Comparison of ENCODE assay signal across 1 cellular context in genomic region chr1:206816390-206817287, GRCh38.
A peak's percentile ranks its signal among the peaks of the same experiment; 100 is the strongest.
TF ChIP-seq lines count a peak whose summit lies in the region.

No MANE protein-coding gene starts in this region.

TF ChIP-seq in K562, 482 proteins besides CTCF, POLR2A, EP300 and RAD21 (continued from another document and continues in another):
- no peak for TF ChIP-seq ZBTB49 (CRISPR knock-in tag; IDR thresholded peaks at IDR 0.05; ENCODE audit: borderline replicate concordance)
- TF ChIP-seq RHOXF2B (CRISPR knock-in tag; conservative IDR thresholded peaks at IDR 0.05) = no peak
- TF ChIP-seq, protein P1, sequence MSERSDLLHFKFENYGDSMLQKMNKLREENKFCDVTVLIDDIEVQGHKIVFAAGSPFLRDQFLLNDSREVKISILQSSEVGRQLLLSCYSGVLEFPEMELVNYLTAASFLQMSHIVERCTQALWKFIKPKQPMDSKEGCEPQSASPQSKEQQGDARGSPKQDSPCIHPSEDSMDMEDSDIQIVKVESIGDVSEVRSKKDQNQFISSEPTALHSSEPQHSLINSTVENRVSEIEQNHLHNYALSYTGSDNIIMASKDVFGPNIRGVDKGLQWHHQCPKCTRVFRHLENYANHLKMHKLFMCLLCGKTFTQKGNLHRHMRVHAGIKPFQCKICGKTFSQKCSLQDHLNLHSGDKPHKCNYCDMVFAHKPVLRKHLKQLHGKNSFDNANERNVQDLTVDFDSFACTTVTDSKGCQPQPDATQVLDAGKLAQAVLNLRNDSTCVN (CRISPR knock-in tag; IDR thresholded peaks at IDR 0.05) = no peak
- TF ChIP-seq DLX4 (CRISPR knock-in tag; IDR thresholded peaks at IDR 0.05) = no peak
- no peak for TF ChIP-seq GTF2B (IDR thresholded peaks at IDR 0.05; ENCODE audit: extremely low read depth, insufficient read length)
- TF ChIP-seq, protein P2, sequence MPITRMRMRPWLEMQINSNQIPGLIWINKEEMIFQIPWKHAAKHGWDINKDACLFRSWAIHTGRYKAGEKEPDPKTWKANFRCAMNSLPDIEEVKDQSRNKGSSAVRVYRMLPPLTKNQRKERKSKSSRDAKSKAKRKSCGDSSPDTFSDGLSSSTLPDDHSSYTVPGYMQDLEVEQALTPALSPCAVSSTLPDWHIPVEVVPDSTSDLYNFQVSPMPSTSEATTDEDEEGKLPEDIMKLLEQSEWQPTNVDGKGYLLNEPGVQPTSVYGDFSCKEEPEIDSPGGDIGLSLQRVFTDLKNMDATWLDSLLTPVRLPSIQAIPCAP (CRISPR knock-in tag; IDR thresholded peaks at IDR 0.05; ENCODE audit: borderline replicate concordance) = no peak
- TF ChIP-seq SPI1 (IDR thresholded peaks at IDR 0.05; ENCODE audit: borderline replicate concordance, low read depth, low read length) = no peak
- TF ChIP-seq, protein P3, sequence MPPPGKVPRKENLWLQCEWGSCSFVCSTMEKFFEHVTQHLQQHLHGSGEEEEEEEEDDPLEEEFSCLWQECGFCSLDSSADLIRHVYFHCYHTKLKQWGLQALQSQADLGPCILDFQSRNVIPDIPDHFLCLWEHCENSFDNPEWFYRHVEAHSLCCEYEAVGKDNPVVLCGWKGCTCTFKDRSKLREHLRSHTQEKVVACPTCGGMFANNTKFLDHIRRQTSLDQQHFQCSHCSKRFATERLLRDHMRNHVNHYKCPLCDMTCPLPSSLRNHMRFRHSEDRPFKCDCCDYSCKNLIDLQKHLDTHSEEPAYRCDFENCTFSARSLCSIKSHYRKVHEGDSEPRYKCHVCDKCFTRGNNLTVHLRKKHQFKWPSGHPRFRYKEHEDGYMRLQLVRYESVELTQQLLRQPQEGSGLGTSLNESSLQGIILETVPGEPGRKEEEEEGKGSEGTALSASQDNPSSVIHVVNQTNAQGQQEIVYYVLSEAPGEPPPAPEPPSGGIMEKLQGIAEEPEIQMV (tag; conservative IDR thresholded peaks at IDR 0.05; ENCODE audit: low read depth) = no peak
- TF ChIP-seq NFIC (IDR thresholded peaks at IDR 0.05) = 0 out of 2 replicates have a peak, but pooled peaks have one; percentile 5
- TF ChIP-seq KDM5B (IDR thresholded peaks at IDR 0.05; ENCODE audit: insufficient replicate concordance, low read depth, low read length) = no peak
- TF ChIP-seq MED1 (CRISPR knock-in tag; IDR thresholded peaks at IDR 0.05; ENCODE audit: borderline replicate concordance) = no peak
- 0 out of 4 replicates have a peak, but pooled peaks of 1 of the 2 experiments have one; percentile 16 for TF ChIP-seq SRF (CRISPR knock-in tag; IDR thresholded peaks at IDR 0.05)
- peak; percentile 27; the same call in 1 of the 2 replicates for TF ChIP-seq BHLHE40 (IDR thresholded peaks at IDR 0.05; ENCODE audit: low read length)
- no peak for TF ChIP-seq MAFG (tag; conservative IDR thresholded peaks at IDR 0.05)
- TF ChIP-seq NR4A1 (CRISPR knock-in tag; IDR thresholded peaks at IDR 0.05) = no peak
- no peak for TF ChIP-seq NR4A1 (tag; IDR thresholded peaks at IDR 0.05)
- TF ChIP-seq ZBTB9 (CRISPR knock-in tag; IDR thresholded peaks at IDR 0.05) = no peak
- TF ChIP-seq CHCHD3 (CRISPR knock-in tag; IDR thresholded peaks at IDR 0.05) = no peak
- TF ChIP-seq ZNF184 (CRISPR knock-in tag; IDR thresholded peaks at IDR 0.05) = no peak
- no peak for TF ChIP-seq ZNF316 (IDR thresholded peaks at IDR 0.05)
- no peak for TF ChIP-seq ZNF436 (CRISPR knock-in tag; IDR thresholded peaks at IDR 0.05)
- TF ChIP-seq, protein P4, sequence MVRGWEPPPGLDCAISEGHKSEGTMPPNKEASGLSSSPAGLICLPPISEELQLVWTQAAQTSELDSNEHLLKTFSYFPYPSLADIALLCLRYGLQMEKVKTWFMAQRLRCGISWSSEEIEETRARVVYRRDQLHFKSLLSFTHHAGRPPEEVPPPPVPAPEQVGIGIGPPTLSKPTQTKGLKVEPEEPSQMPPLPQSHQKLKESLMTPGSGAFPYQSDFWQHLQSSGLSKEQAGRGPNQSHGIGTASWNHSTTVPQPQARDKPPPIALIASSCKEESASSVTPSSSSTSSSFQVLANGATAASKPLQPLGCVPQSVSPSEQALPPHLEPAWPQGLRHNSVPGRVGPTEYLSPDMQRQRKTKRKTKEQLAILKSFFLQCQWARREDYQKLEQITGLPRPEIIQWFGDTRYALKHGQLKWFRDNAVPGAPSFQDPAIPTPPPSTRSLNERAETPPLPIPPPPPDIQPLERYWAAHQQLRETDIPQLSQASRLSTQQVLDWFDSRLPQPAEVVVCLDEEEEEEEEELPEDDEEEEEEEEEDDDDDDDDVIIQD (CRISPR knock-in tag; IDR thresholded peaks at IDR 0.05) = no peak
- TF ChIP-seq TSHZ1 (CRISPR knock-in tag; IDR thresholded peaks at IDR 0.05) = no peak
- no peak for TF ChIP-seq MCM5 (IDR thresholded peaks at IDR 0.05; ENCODE audit: low read depth)
- no peak for TF ChIP-seq ZNF639 (CRISPR knock-in tag; conservative IDR thresholded peaks at IDR 0.05 in 1 of 2, IDR thresholded peaks at IDR 0.05 in 1 of 2)
- TF ChIP-seq ZNF699 (CRISPR knock-in tag; IDR thresholded peaks at IDR 0.05; ENCODE audit: insufficient replicate concordance) = no peak
- TF ChIP-seq STAT5B (CRISPR knock-in tag; IDR thresholded peaks at IDR 0.05) = no peak
- TF ChIP-seq PBX2 (CRISPR knock-in tag; IDR thresholded peaks at IDR 0.05; ENCODE audit: low read depth) = no peak
- TF ChIP-seq PBX2 (tag; conservative IDR thresholded peaks at IDR 0.05; ENCODE audit: low read depth) = peak; percentile 51; the same call in 1 of the 2 replicates
- no peak for TF ChIP-seq SNRNP70 (optimal IDR thresholded peaks at IDR 0.05; ENCODE audit: low read depth, low read length)
- no peak for TF ChIP-seq PHF20 (IDR thresholded peaks at IDR 0.05; ENCODE audit: partially characterized antibody)
- no peak for TF ChIP-seq GTF2E2 (tag; IDR thresholded peaks at IDR 0.05)
- TF ChIP-seq, protein P5, sequence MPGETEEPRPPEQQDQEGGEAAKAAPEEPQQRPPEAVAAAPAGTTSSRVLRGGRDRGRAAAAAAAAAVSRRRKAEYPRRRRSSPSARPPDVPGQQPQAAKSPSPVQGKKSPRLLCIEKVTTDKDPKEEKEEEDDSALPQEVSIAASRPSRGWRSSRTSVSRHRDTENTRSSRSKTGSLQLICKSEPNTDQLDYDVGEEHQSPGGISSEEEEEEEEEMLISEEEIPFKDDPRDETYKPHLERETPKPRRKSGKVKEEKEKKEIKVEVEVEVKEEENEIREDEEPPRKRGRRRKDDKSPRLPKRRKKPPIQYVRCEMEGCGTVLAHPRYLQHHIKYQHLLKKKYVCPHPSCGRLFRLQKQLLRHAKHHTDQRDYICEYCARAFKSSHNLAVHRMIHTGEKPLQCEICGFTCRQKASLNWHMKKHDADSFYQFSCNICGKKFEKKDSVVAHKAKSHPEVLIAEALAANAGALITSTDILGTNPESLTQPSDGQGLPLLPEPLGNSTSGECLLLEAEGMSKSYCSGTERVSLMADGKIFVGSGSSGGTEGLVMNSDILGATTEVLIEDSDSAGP (CRISPR knock-in tag; IDR thresholded peaks at IDR 0.05) = no peak
- TF ChIP-seq RNF219 (CRISPR knock-in tag; IDR thresholded peaks at IDR 0.05) = no peak
- TF ChIP-seq ZNF165 (CRISPR knock-in tag; IDR thresholded peaks at IDR 0.05; ENCODE audit: borderline replicate concordance) = no peak
- TF ChIP-seq ZNF780A (CRISPR knock-in tag; IDR thresholded peaks at IDR 0.05) = no peak
